In genomic region chr5:177309351-177310191, GRCh38 we compare ENCODE assay signal across 1 cellular context.
TF ChIP-seq lines count a peak whose summit lies in the region.

No MANE protein-coding gene starts in this region.

TF ChIP-seq in HEK293, 187 proteins besides CTCF, POLR2A, EP300 and RAD21 (continued from another document):
- TF ChIP-seq, protein P1, sequence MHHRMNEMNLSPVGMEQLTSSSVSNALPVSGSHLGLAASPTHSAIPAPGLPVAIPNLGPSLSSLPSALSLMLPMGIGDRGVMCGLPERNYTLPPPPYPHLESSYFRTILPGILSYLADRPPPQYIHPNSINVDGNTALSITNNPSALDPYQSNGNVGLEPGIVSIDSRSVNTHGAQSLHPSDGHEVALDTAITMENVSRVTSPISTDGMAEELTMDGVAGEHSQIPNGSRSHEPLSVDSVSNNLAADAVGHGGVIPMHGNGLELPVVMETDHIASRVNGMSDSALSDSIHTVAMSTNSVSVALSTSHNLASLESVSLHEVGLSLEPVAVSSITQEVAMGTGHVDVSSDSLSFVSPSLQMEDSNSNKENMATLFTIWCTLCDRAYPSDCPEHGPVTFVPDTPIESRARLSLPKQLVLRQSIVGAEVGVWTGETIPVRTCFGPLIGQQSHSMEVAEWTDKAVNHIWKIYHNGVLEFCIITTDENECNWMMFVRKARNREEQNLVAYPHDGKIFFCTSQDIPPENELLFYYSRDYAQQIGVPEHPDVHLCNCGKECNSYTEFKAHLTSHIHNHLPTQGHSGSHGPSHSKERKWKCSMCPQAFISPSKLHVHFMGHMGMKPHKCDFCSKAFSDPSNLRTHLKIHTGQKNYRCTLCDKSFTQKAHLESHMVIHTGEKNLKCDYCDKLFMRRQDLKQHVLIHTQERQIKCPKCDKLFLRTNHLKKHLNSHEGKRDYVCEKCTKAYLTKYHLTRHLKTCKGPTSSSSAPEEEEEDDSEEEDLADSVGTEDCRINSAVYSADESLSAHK (tag by site-specific recombination; IDR thresholded peaks at IDR 0.05) = no peak
- TF ChIP-seq, protein P2, sequence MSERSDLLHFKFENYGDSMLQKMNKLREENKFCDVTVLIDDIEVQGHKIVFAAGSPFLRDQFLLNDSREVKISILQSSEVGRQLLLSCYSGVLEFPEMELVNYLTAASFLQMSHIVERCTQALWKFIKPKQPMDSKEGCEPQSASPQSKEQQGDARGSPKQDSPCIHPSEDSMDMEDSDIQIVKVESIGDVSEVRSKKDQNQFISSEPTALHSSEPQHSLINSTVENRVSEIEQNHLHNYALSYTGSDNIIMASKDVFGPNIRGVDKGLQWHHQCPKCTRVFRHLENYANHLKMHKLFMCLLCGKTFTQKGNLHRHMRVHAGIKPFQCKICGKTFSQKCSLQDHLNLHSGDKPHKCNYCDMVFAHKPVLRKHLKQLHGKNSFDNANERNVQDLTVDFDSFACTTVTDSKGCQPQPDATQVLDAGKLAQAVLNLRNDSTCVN (tag by site-specific recombination; optimal IDR thresholded peaks at IDR 0.05) = no peak
- TF ChIP-seq ZBTB8A (tag by site-specific recombination; IDR thresholded peaks at IDR 0.05) (0 out of 2 replicates have a peak, but pooled peaks have one; percentile 12), ZNF596 (tag by site-specific recombination; IDR thresholded peaks at IDR 0.05) (no peak), ZNF529 (tag by site-specific recombination; IDR thresholded peaks at IDR 0.05; ENCODE audit: insufficient replicate concordance) (no peak), ZNF530 (tag by site-specific recombination; IDR thresholded peaks at IDR 0.05; ENCODE audit: low read depth) (no peak), PRDM1 (tag by site-specific recombination; IDR thresholded peaks at IDR 0.05) (0 out of 2 replicates have a peak, but pooled peaks have one; percentile 42), ZNF174 (tag by site-specific recombination; IDR thresholded peaks at IDR 0.05) (no peak), PATZ1 (tag by site-specific recombination; IDR thresholded peaks at IDR 0.05) (no peak), ZNF664 (tag by site-specific recombination; IDR thresholded peaks at IDR 0.05) (no peak), ZNF121 (tag by site-specific recombination; IDR thresholded peaks at IDR 0.05) (no peak), ZNF335 (tag by site-specific recombination; conservative IDR thresholded peaks at IDR 0.05) (peak; percentile 66), ZNF2 (tag by site-specific recombination; IDR thresholded peaks at IDR 0.05) (0 out of 2 replicates have a peak, but pooled peaks have one; percentile 50), ZIC2 (tag by site-specific recombination; IDR thresholded peaks at IDR 0.05) (peak; percentile 26), KLF9 (tag by site-specific recombination; IDR thresholded peaks at IDR 0.05; ENCODE audit: low read depth) (no peak), ZSCAN23 (tag by site-specific recombination; IDR thresholded peaks at IDR 0.05) (no peak), ZNF837 (tag by site-specific recombination; IDR thresholded peaks at IDR 0.05) (no peak), ZNF571 (tag by site-specific recombination; IDR thresholded peaks at IDR 0.05) (no peak), ZBTB21 (tag by site-specific recombination; IDR thresholded peaks at IDR 0.05) (no peak), ZBTB48 (tag by site-specific recombination; IDR thresholded peaks at IDR 0.05) (peak; percentile 78), IKZF3 (tag by site-specific recombination; IDR thresholded peaks at IDR 0.05) (peak; percentile 66), ZNF510 (tag by site-specific recombination; IDR thresholded peaks at IDR 0.05; ENCODE audit: insufficient replicate concordance) (no peak), ZNF521 (tag by site-specific recombination; IDR thresholded peaks at IDR 0.05) (no peak), ZNF785 (tag by site-specific recombination; IDR thresholded peaks at IDR 0.05) (no peak), ZNF660 (tag by site-specific recombination; IDR thresholded peaks at IDR 0.05) (peak; percentile 25; the same call in 1 of the 2 replicates), ZNF274 (IDR thresholded peaks at IDR 0.05; ENCODE audit: low read length) (no peak), ZNF274 (tag by site-specific recombination; IDR thresholded peaks at IDR 0.05; ENCODE audit: borderline replicate concordance) (no peak), GLIS2 (tag by site-specific recombination; IDR thresholded peaks at IDR 0.05) (peak; percentile 44), HOXA7 (CRISPR knock-in tag; IDR thresholded peaks at IDR 0.05; ENCODE audit: borderline replicate concordance) (no peak), SP2 (tag by site-specific recombination; IDR thresholded peaks at IDR 0.05) (no peak), ZNF175 (tag by site-specific recombination; IDR thresholded peaks at IDR 0.05) (no peak), BCL6B (tag by site-specific recombination; IDR thresholded peaks at IDR 0.05) (no peak), ZBTB17 (tag by site-specific recombination; IDR thresholded peaks at IDR 0.05) (0 out of 2 replicates have a peak, but pooled peaks have one; percentile 25), ZXDB (tag by site-specific recombination; IDR thresholded peaks at IDR 0.05) (peak; percentile 29; the same call in 1 of the 2 replicates), SCRT2 (tag by site-specific recombination; IDR thresholded peaks at IDR 0.05) (peak; percentile 59; the same call in 1 of the 2 replicates)
- TF ChIP-seq, protein P3, sequence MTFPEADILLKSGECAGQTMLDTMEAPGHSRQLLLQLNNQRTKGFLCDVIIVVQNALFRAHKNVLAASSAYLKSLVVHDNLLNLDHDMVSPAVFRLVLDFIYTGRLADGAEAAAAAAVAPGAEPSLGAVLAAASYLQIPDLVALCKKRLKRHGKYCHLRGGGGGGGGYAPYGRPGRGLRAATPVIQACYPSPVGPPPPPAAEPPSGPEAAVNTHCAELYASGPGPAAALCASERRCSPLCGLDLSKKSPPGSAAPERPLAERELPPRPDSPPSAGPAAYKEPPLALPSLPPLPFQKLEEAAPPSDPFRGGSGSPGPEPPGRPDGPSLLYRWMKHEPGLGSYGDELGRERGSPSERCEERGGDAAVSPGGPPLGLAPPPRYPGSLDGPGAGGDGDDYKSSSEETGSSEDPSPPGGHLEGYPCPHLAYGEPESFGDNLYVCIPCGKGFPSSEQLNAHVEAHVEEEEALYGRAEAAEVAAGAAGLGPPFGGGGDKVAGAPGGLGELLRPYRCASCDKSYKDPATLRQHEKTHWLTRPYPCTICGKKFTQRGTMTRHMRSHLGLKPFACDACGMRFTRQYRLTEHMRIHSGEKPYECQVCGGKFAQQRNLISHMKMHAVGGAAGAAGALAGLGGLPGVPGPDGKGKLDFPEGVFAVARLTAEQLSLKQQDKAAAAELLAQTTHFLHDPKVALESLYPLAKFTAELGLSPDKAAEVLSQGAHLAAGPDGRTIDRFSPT (tag by site-specific recombination; IDR thresholded peaks at IDR 0.05) = no peak; the same call in 1 of the 2 replicates
- TF ChIP-seq, protein P4, sequence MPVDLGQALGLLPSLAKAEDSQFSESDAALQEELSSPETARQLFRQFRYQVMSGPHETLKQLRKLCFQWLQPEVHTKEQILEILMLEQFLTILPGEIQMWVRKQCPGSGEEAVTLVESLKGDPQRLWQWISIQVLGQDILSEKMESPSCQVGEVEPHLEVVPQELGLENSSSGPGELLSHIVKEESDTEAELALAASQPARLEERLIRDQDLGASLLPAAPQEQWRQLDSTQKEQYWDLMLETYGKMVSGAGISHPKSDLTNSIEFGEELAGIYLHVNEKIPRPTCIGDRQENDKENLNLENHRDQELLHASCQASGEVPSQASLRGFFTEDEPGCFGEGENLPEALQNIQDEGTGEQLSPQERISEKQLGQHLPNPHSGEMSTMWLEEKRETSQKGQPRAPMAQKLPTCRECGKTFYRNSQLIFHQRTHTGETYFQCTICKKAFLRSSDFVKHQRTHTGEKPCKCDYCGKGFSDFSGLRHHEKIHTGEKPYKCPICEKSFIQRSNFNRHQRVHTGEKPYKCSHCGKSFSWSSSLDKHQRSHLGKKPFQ (tag by site-specific recombination; IDR thresholded peaks at IDR 0.05) = no peak
- TF ChIP-seq, protein P5, sequence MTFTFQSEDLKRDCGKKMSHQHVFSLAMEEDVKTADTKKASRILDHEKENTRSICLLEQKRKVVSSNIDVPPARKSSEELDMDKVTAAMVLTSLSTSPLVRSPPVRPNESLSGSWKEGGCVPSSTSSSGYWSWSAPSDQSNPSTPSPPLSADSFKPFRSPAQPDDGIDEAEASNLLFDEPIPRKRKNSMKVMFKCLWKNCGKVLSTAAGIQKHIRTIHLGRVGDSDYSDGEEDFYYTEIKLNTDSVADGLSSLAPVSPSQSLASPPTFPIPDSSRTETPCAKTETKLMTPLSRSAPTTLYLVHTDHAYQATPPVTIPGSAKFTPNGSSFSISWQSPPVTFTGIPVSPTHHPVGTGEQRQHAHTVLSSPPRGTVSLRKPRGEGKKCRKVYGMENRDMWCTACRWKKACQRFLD (tag by site-specific recombination; IDR thresholded peaks at IDR 0.05) = no peak
- TF ChIP-seq, protein P6, sequence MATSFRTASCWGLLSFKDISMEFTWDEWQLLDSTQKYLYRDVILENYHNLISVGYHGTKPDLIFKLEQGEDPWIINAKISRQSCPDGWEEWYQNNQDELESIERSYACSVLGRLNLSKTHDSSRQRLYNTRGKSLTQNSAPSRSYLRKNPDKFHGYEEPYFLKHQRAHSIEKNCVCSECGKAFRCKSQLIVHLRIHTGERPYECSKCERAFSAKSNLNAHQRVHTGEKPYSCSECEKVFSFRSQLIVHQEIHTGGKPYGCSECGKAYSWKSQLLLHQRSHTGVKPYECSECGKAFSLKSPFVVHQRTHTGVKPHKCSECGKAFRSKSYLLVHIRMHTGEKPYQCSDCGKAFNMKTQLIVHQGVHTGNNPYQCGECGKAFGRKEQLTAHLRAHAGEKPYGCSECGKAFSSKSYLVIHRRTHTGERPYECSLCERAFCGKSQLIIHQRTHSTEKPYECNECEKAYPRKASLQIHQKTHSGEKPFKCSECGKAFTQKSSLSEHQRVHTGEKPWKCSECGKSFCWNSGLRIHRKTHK (tag by site-specific recombination; IDR thresholded peaks at IDR 0.05) = no peak
- TF ChIP-seq, protein P7, sequence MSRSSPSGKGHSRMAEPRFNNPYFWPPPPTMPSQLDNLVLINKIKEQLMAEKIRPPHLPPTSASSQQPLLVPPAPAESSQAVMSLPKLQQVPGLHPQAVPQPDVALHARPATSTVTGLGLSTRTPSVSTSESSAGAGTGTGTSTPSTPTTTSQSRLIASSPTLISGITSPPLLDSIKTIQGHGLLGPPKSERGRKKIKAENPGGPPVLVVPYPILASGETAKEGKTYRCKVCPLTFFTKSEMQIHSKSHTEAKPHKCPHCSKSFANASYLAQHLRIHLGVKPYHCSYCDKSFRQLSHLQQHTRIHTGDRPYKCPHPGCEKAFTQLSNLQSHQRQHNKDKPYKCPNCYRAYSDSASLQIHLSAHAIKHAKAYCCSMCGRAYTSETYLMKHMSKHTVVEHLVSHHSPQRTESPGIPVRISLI (tag by site-specific recombination; IDR thresholded peaks at IDR 0.05) = no peak
TF ChIP-seq in HEK293: peak in this region for 18.
